8 cellular contexts compared by ENCODE assay signal in the genomic region with DNA sequence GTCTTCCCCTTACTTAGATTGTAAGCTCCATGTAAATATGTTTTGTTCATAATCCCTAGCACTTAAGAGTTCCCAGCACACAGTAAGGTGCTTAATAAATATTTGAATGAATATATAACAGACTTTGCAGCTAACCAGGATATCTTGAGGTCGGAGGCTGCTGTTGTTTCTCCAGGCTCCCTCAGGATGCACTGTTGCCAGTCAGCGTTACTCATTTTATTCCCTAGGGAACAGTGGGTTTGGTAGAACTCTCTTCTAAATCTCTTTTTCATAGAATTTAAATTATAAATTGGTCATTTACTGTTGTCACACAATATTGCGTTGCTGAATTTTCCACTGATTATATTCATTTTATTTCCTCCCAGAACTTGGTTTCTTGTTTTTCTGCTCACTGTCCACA. TPM values are rescaled to one million over a fixed set of nuclear protein-coding genes. Genes with fewer than 3 reads are reported as not detected.
A peak's percentile ranks its signal among the peaks of the same experiment; 100 is the strongest.
DNase-seq lines count a peak whose midpoint lies in the region; ATAC-seq, FAIRE-seq and TF ChIP-seq lines count a peak whose summit lies in the region.

No MANE protein-coding gene starts in this region.

- POLR2A ChIA-PET in HepG2 (lab: Yijun Ruan, JAX), result interaction anchor here (0.9 to 1.9 kb wide), 12 partner anchors 9 to 295 kb away, joined by 3 to 30 read pairs (median 4); partner anchors contain the start of gene NAT10

- peak overlapping the region; percentile 95 for H3K9ac ChIP-seq in HepG2 (ENCODE audit: insufficient read depth, low read depth, low read length)

- TF ChIP-seq CTCF in adrenal gland (IDR thresholded peaks at IDR 0.05), result no peak
- no peak for TF ChIP-seq CTCF in HepG2 (CRISPR knock-in tag; IDR thresholded peaks at IDR 0.05)
- TF ChIP-seq CTCF in upper lobe of right lung (IDR thresholded peaks at IDR 0.05), result no peak

- peaks cover 15% of the 10 kb centered on the region for H4K20me1 ChIP-seq in HepG2 (ENCODE audit: insufficient read depth, low read length)

- DNase-seq in activated naive CD4-positive, alpha-beta T cell treated with anti-CD3 and anti-CD28 coated beads, Interleukin-2, amount 10 ng/mL, durations not matched to agents 7 days and 5 days, result no peak
- no peak for DNase-seq in activated naive CD4-positive, alpha-beta T cell treated with Interleukin-2 at 50 U/mL for 16 hours
- DNase-seq in adrenal gland (no peak), HepG2 (ENCODE audit: low spot score) (no peak), upper lobe of right lung (no peak)
- no peak for DNase-seq in activated CD4-positive, alpha-beta T cell treated with anti-CD3 and anti-CD28 coated beads for 1 hour

- H3K4me3 ChIP-seq in adrenal gland, result peak overlapping the region in 2 of 4 donors; percentile 91 to 97
- H3K4me3 ChIP-seq in HepG2 (replicated peaks in 1 of 3; ENCODE audit: insufficient read depth in 1 of 3, low read depth in 2 of 3, low read length in 3 of 3), result peak overlapping the region; percentile 89 to 95 (median 92); a peak in 5 of 6 replicates
- H3K4me3 ChIP-seq in upper lobe of right lung, result peak overlapping the region; percentile 98

- 48 to 60% (median 58%) methylated on average over 3 of the region's 3 CpGs for WGBS in adrenal gland, 4 donors
- WGBS in HepG2 (ENCODE audit: low lambda C conversion rate), result 75% methylated on average over 3 of the region's 3 CpGs

- peak overlapping the region; percentile 94 to 99 (median 98) for H3K27ac ChIP-seq in adrenal gland
- peak overlapping the region; percentile 99 for H3K27ac ChIP-seq in HepG2 (ENCODE audit: extremely low read length, insufficient read depth, low read length)
- peak overlapping the region; percentile 100 for H3K27ac ChIP-seq in upper lobe of right lung

- ATAC-seq in HepG2 (no peak), upper lobe of right lung (no peak), GM21529 (IDR thresholded peaks at IDR 0.05; ENCODE audit: unreplicated experiment) (no peak)
- ATAC-seq in activated CD4-positive, CD25-positive, alpha-beta regulatory T cell treated with anti-CD3 and anti-CD28 coated beads, Interleukin-2, amount 50 U/mL, for 24 hours, result no peak

- H3K9me3 ChIP-seq in adrenal gland (replicated peaks in 1 of 3) (no peaks in the 10 kb centered on the region), HepG2 (ENCODE audit: low read length) (no peaks in the 10 kb centered on the region), upper lobe of right lung (no peaks in the 10 kb centered on the region)

- TF ChIP-seq EP300 in HepG2 (IDR thresholded peaks at IDR 0.05; ENCODE audit: low read depth in 2 of 2, low read length in 2 of 2), result no peak
- TF ChIP-seq EP300 in HepG2 (CRISPR knock-in tag; IDR thresholded peaks at IDR 0.05; ENCODE audit: borderline replicate concordance), result no peak

- H3K36me3 Mint-ChIP-seq in activated naive CD4-positive, alpha-beta T cell treated with anti-CD3 and anti-CD28 coated beads, Interleukin-2, amount 10 ng/mL, durations not matched to agents 7 days and 5 days, result peaks cover 16% of the 10 kb centered on the region

- H3K4me2 ChIP-seq in HepG2 (ENCODE audit: low read depth, low read length), result peak overlapping the region; percentile 80

- TF ChIP-seq RAD21 in HepG2 (CRISPR knock-in tag; IDR thresholded peaks at IDR 0.05), result no peak

- in situ Hi-C loops in HepG2 (cut with HindIII; ENCODE audit: extremely low pct_ligation_motif_present, low pct_unique_long_range_greater_than_20kb), result no loop called here

- intact Hi-C loops in adrenal gland (cut with DNase I) (loop anchor here (5.0 to 10.0 kb wide), 2 partner anchors 54 to 57 kb away; partner anchors contain the start of gene NAT10 (in 2 of the 2)), HepG2 (cut with micrococcal nuclease; ENCODE audit: unreplicated experiment) (loop anchor here (5.0 kb wide), 1 partner anchor 53 kb away; no protein-coding TSS in a partner anchor), upper lobe of right lung (cut with DNase I) (no loop called here)

- peaks cover 29% of the 10 kb centered on the region for H3K4me1 Mint-ChIP-seq in activated naive CD4-positive, alpha-beta T cell treated with anti-CD3 and anti-CD28 coated beads, Interleukin-2, amount 10 ng/mL, durations not matched to agents 7 days and 5 days

- H3K36me3 ChIP-seq in adrenal gland (replicated peaks in 1 of 2), result peaks cover 0 to 8% of the 10 kb centered on the region in 2 donors
- H3K36me3 ChIP-seq in HepG2 (replicated peaks in 1 of 2; ENCODE audit: control insufficient read depth in 1 of 2, insufficient read depth in 2 of 2, low read length in 2 of 2), result peaks cover 0 to 8% of the 10 kb centered on the region in 2 experiments; a peak in 3 of 5 replicates
- peaks cover 12% of the 10 kb centered on the region for H3K36me3 ChIP-seq in upper lobe of right lung

- no peak for TF ChIP-seq POLR2A in adrenal gland (IDR thresholded peaks at IDR 0.05)
- TF ChIP-seq POLR2A in HepG2 (IDR thresholded peaks at IDR 0.05; ENCODE audit: insufficient read depth in 1 of 2, low read depth in 2 of 2, low read length in 2 of 2), result no peak

- TSS peak; percentile 68 for BruUV-seq in HepG2 (replicated peaks; lab: Mats Ljungman, UMichigan)

- H3K4me1 ChIP-seq in adrenal gland (replicated peaks in 1 of 2) (peaks cover 11 to 26% of the 10 kb centered on the region in 2 donors), HepG2 (ENCODE audit: insufficient read depth, low read length) (peaks cover 28% of the 10 kb centered on the region), upper lobe of right lung (peaks cover 23% of the 10 kb centered on the region)

- H3K27me3 ChIP-seq in adrenal gland, result no peaks in the 10 kb centered on the region
- no peaks in the 10 kb centered on the region for H3K27me3 ChIP-seq in HepG2 (ENCODE audit: control insufficient read depth in 1 of 2, insufficient read depth in 2 of 2, low read length in 2 of 2)
- H3K27me3 ChIP-seq in upper lobe of right lung, result no peaks in the 10 kb centered on the region

- peaks cover 34% of the 10 kb centered on the region for H3K79me2 ChIP-seq in HepG2 (ENCODE audit: insufficient read depth, low read length)

- H3K9me3 Mint-ChIP-seq in activated naive CD4-positive, alpha-beta T cell treated with anti-CD3 and anti-CD28 coated beads, Interleukin-2, amount 10 ng/mL, durations not matched to agents 7 days and 5 days, result no peaks in the 10 kb centered on the region

- H2AFZ ChIP-seq in HepG2 (ENCODE audit: low read length), result no peak overlapping the region

- H3K27ac Mint-ChIP-seq in activated naive CD4-positive, alpha-beta T cell treated with anti-CD3 and anti-CD28 coated beads, Interleukin-2, amount 10 ng/mL, durations not matched to agents 7 days and 5 days, result peak overlapping the region; percentile 93

- peak overlapping the region; percentile 81 for H3K4me3 Mint-ChIP-seq in activated naive CD4-positive, alpha-beta T cell treated with anti-CD3 and anti-CD28 coated beads, Interleukin-2, amount 10 ng/mL, durations not matched to agents 7 days and 5 days

- no peak for FAIRE-seq in HepG2 (lab: Jason Lieb, UNC)

- H3K27me3 Mint-ChIP-seq in activated naive CD4-positive, alpha-beta T cell treated with anti-CD3 and anti-CD28 coated beads, Interleukin-2, amount 10 ng/mL, durations not matched to agents 7 days and 5 days, result peaks cover 10% of the 10 kb centered on the region

- CTCF ChIA-PET in activated naive CD4-positive, alpha-beta T cell treated with anti-CD3 and anti-CD28 coated beads, Interleukin-2, amount 10 ng/mL, durations not matched to agents 7 days and 5 days (lab: Charles Lee), result interaction anchor here (0.7 to 1.8 kb wide), 4 partner anchors 10 to 63 kb away, joined by 3 to 6 read pairs (median 4); no protein-coding TSS in a partner anchor
- CTCF ChIA-PET in HepG2 (lab: Yijun Ruan, JAX; ENCODE audit: low intra/inter-chr PET ratio, low total read pairs), result no interaction called here

RNA-seq across cellular contexts. Expression of gene CAPRIN1, which starts 1.0 kb away (rescaled TPM):
- total RNA-seq in adrenal gland, result 100 to 1,000 TPM; 101 to 174 (median 155) TPM
- polyA plus RNA-seq in adrenal gland, result 100 to 1,000 TPM in 1 of 3 donors, 10 to 100 TPM in 2; 42.4 to 202 (median 51.4) TPM
- 162 and 284 TPM in 2 replicates for total RNA-seq in HepG2 (2016; rRNA removed; fragmentation: Illumina TruSeq; extraction: Trizol)
- 44.8 and 58.6 TPM in 2 replicates for total RNA-seq in HepG2 (2016; cell fraction: cytosol; rRNA removed; fragmentation: Illumina TruSeq; extraction: Trizol; ENCODE audit: low read depth)
- 162 and 279 TPM in 2 replicates for total RNA-seq in HepG2 (2016; cell fraction: insoluble cytoplasmic fraction; rRNA removed; fragmentation: Illumina TruSeq; extraction: Trizol)
- total RNA-seq in HepG2 (2016; cell fraction: membrane; rRNA removed; fragmentation: Illumina TruSeq; extraction: Trizol), result 104 and 119 TPM in 2 replicates
- total RNA-seq in HepG2 (2016; cell fraction: nucleus; rRNA removed; fragmentation: Illumina TruSeq; extraction: Trizol), result 189 and 204 TPM in 2 replicates
- 94.9 and 114 TPM in 2 replicates for polyA plus RNA-seq in HepG2 (2011; rRNA removed)
- polyA plus RNA-seq in HepG2 (2011; cell fraction: cytosol; rRNA removed), result 74.4 and 98.8 TPM in 2 replicates
- 51.0 and 58.1 TPM in 2 replicates for polyA plus RNA-seq in HepG2 (2011; cell fraction: nucleus; rRNA removed)
- polyA plus RNA-seq in HepG2 (2012), result 80.9 and 114 TPM in 2 replicates
- 16.0 and 18.8 TPM in 2 replicates for polyA plus RNA-seq in HepG2 (2016; cell fraction: cytosol; fragmentation: Illumina TruSeq; extraction: Trizol; ENCODE audit: low read depth)
- 277 and 286 TPM in 2 replicates for polyA plus RNA-seq in HepG2 (2016; cell fraction: insoluble cytoplasmic fraction; fragmentation: Illumina TruSeq; extraction: Trizol; ENCODE audit: low read depth)
- 61.3 and 64.2 TPM in 2 replicates for polyA plus RNA-seq in HepG2 (2016; cell fraction: membrane; fragmentation: Illumina TruSeq; extraction: Trizol; ENCODE audit: low read depth)
- 144 and 159 TPM in 2 replicates for polyA plus RNA-seq in HepG2 (2016; cell fraction: nucleus; fragmentation: Illumina TruSeq; extraction: Trizol; ENCODE audit: insufficient read depth, low read depth)
- polyA minus RNA-seq in HepG2 (2011; rRNA and poly(A)+ RNA removed; ENCODE audit: low replicate concordance), result 229 and 694 TPM in 2 replicates
- 122 and 129 TPM in 2 replicates for polyA minus RNA-seq in HepG2 (2011; cell fraction: cytosol; rRNA and poly(A)+ RNA removed)
- polyA minus RNA-seq in HepG2 (2011; cell fraction: nucleus; rRNA and poly(A)+ RNA removed), result 193 and 204 TPM in 2 replicates
- total RNA-seq in upper lobe of right lung, result 164 TPM

RNA-seq across cellular contexts. Expression of gene NAT10, which starts 54.9 kb away (rescaled TPM):
- total RNA-seq in adrenal gland, result 10 to 100 TPM; 16.8 to 53.7 (median 33.8) TPM
- 10 to 100 TPM; 48.9 to 65.2 (median 49.9) TPM for polyA plus RNA-seq in adrenal gland
- 51.9 and 68.5 TPM in 2 replicates for total RNA-seq in HepG2 (2016; rRNA removed; fragmentation: Illumina TruSeq; extraction: Trizol)
- 11.7 and 14.5 TPM in 2 replicates for total RNA-seq in HepG2 (2016; cell fraction: cytosol; rRNA removed; fragmentation: Illumina TruSeq; extraction: Trizol; ENCODE audit: low read depth)
- 51.3 and 65.0 TPM in 2 replicates for total RNA-seq in HepG2 (2016; cell fraction: insoluble cytoplasmic fraction; rRNA removed; fragmentation: Illumina TruSeq; extraction: Trizol)
- 23.4 and 24.4 TPM in 2 replicates for total RNA-seq in HepG2 (2016; cell fraction: membrane; rRNA removed; fragmentation: Illumina TruSeq; extraction: Trizol)
- 52.2 and 52.3 TPM in 2 replicates for total RNA-seq in HepG2 (2016; cell fraction: nucleus; rRNA removed; fragmentation: Illumina TruSeq; extraction: Trizol)
- polyA plus RNA-seq in HepG2 (2011; rRNA removed), result 33.9 TPM in 2 replicates
- 22.9 and 27.5 TPM in 2 replicates for polyA plus RNA-seq in HepG2 (2011; cell fraction: cytosol; rRNA removed)
- polyA plus RNA-seq in HepG2 (2011; cell fraction: nucleus; rRNA removed), result 49.7 and 54.1 TPM in 2 replicates
- polyA plus RNA-seq in HepG2 (2012), result 26.7 and 33.0 TPM in 2 replicates
- polyA plus RNA-seq in HepG2 (2016; cell fraction: cytosol; fragmentation: Illumina TruSeq; extraction: Trizol; ENCODE audit: low read depth), result 5.2 and 5.6 TPM in 2 replicates
- polyA plus RNA-seq in HepG2 (2016; cell fraction: insoluble cytoplasmic fraction; fragmentation: Illumina TruSeq; extraction: Trizol; ENCODE audit: low read depth), result 56.8 and 61.8 TPM in 2 replicates
- 12.1 and 13.5 TPM in 2 replicates for polyA plus RNA-seq in HepG2 (2016; cell fraction: membrane; fragmentation: Illumina TruSeq; extraction: Trizol; ENCODE audit: low read depth)
- 73.3 and 79.4 TPM in 2 replicates for polyA plus RNA-seq in HepG2 (2016; cell fraction: nucleus; fragmentation: Illumina TruSeq; extraction: Trizol; ENCODE audit: insufficient read depth, low read depth)
- 94.6 and 150 TPM in 2 replicates for polyA minus RNA-seq in HepG2 (2011; rRNA and poly(A)+ RNA removed; ENCODE audit: low replicate concordance)
- polyA minus RNA-seq in HepG2 (2011; cell fraction: cytosol; rRNA and poly(A)+ RNA removed), result 36.1 and 49.2 TPM in 2 replicates
- 60.5 and 63.5 TPM in 2 replicates for polyA minus RNA-seq in HepG2 (2011; cell fraction: nucleus; rRNA and poly(A)+ RNA removed)
- 42.9 TPM for total RNA-seq in upper lobe of right lung
